In genomic region chr1:9426291-9426711, GRCh38 we compare ENCODE assay signal across 8 cellular contexts.
A peak's percentile ranks its signal among the peaks of the same experiment; 100 is the strongest.
DNase-seq lines count a peak whose midpoint lies in the region; ATAC-seq lines count a peak whose summit lies in the region.

No MANE protein-coding gene starts in this region.

- ATAC-seq in GM18508 (IDR thresholded peaks at IDR 0.05; ENCODE audit: insufficient read depth, unreplicated experiment) (peak; percentile 31), HG02884 (IDR thresholded peaks at IDR 0.05; ENCODE audit: unreplicated experiment) (peak; percentile 46)

- DNase-seq in OCI-M1 (lab: John Stamatoyannopoulos, UW) (peak; percentile 21), GM03348 (ENCODE audit: low spot score) (no peak), ACHN (no peak), DMS79 (lab: John Stamatoyannopoulos, UW) (no peak)
- DNase-seq in activated effector memory CD4-positive, alpha-beta T cell treated with Interleukin-2 at 50 U/mL for 16 hours: peak; percentile 72
- DNase-seq in stimulated activated CD4-positive, alpha-beta T cell treated with anti-CD3 and anti-CD28 coated beads, Interleukin-2, amount 100 ng/mL, for 4 hours (ENCODE audit: low read depth): peak; percentile 53

- in situ Hi-C loops in ACHN (cut with HindIII; ENCODE audit: low pct_ligation_motif_present, low pct_unique_long_range_greater_than_20kb, low sequenced_read_pairs): no loop called here

Comparison
In these comparisons a context has a peak if more than half of its experiments do, and no peak if none do; other contexts are left out.
1. DNase-seq: peak in OCI-M1 (single experiment), activated effector memory CD4-positive, alpha-beta T cell treated with Interleukin-2 at 50 U/mL for 16 hours (single experiment) and stimulated activated CD4-positive, alpha-beta T cell treated with anti-CD3 and anti-CD28 coated beads, Interleukin-2, amount 100 ng/mL, for 4 hours (single experiment); none in GM03348 (single experiment), ACHN (single experiment) and DMS79 (single experiment).